In genomic region chr11:316031-316701, GRCh38 we compare ENCODE assay signal across 6 cellular contexts. TPM values are rescaled to one million over a fixed set of nuclear protein-coding genes. Genes with fewer than 3 reads are reported as not detected.
DNase-seq lines count a peak whose midpoint lies in the region; ATAC-seq and TF ChIP-seq lines count a peak whose summit lies in the region.

No MANE protein-coding gene starts in this region.

- peaks cover 0 to 13% of the 10 kb centered on the region in 2 donors for H3K36me3 ChIP-seq in gastroesophageal sphincter

- WGBS in gastroesophageal sphincter (ENCODE audit: low coverage in 1 of 2), 2 donors: 34% methylated on average over 8 of the region's 64 CpGs; no CpG with 5 or more reads in 1 of the 2 donors

- no peak for ATAC-seq in T-helper 17 cell
- ATAC-seq in gastroesophageal sphincter: no peak
- ATAC-seq in stimulated activated effector memory CD8-positive, alpha-beta T cell treated with anti-CD3 and anti-CD28 coated beads, Interleukin-12 subunit alpha, Interleukin-12 subunit beta, amount 100 ng/mL, for 72 hours: no peak

- peaks cover 0 to 49% (median 9%) of the 10 kb centered on the region in 3 donors for H3K4me1 ChIP-seq in gastroesophageal sphincter

- H3K4me3 Mint-ChIP-seq in T-helper 17 cell: peak overlapping the region; percentile 91
- H3K4me3 Mint-ChIP-seq in stimulated activated effector memory CD8-positive, alpha-beta T cell treated with anti-CD3 and anti-CD28 coated beads, Interleukin-12 subunit alpha, Interleukin-12 subunit beta, amount 100 ng/mL, for 72 hours: peak overlapping the region; percentile 83

- peak in 1 of 2 donors; percentile 37 for TF ChIP-seq POLR2A in gastroesophageal sphincter (IDR thresholded peaks at IDR 0.05)

- H3K4me3 ChIP-seq in gastroesophageal sphincter: peak overlapping the region; percentile 27 to 56

- peak overlapping the region; percentile 98 for H3K27ac Mint-ChIP-seq in T-helper 17 cell
- peak overlapping the region; percentile 96 for H3K27ac Mint-ChIP-seq in stimulated activated effector memory CD8-positive, alpha-beta T cell treated with anti-CD3 and anti-CD28 coated beads, Interleukin-12 subunit alpha, Interleukin-12 subunit beta, amount 100 ng/mL, for 72 hours

- no peak for TF ChIP-seq CTCF in gastroesophageal sphincter (IDR thresholded peaks at IDR 0.05)

- H3K36me3 Mint-ChIP-seq in T-helper 17 cell (ENCODE audit: low read depth): peaks cover 7% of the 10 kb centered on the region
- peaks cover 33% of the 10 kb centered on the region for H3K36me3 Mint-ChIP-seq in stimulated activated effector memory CD8-positive, alpha-beta T cell treated with anti-CD3 and anti-CD28 coated beads, Interleukin-12 subunit alpha, Interleukin-12 subunit beta, amount 100 ng/mL, for 72 hours

- no peaks in the 10 kb centered on the region for H3K9me3 Mint-ChIP-seq in stimulated activated effector memory CD8-positive, alpha-beta T cell treated with anti-CD3 and anti-CD28 coated beads, Interleukin-12 subunit alpha, Interleukin-12 subunit beta, amount 100 ng/mL, for 72 hours

- TF ChIP-seq EP300 in gastroesophageal sphincter (IDR thresholded peaks at IDR 0.05): no peak

- H3K27ac ChIP-seq in gastroesophageal sphincter: peak overlapping the region in 3 of 4 donors; percentile 81 to 85 (median 82)

- H3K27me3 Mint-ChIP-seq in T-helper 17 cell: no peaks in the 10 kb centered on the region

- H3K27me3 ChIP-seq in gastroesophageal sphincter: peaks cover 17% of the 10 kb centered on the region

- H3K9me3 ChIP-seq in T-helper 17 cell (ENCODE audit: control insufficient read depth, low read length, poor library complexity, severe bottlenecking) (no peaks in the 10 kb centered on the region), gastroesophageal sphincter (no peaks in the 10 kb centered on the region)

- DNase-seq in T-helper 17 cell: peak in 1 of 3 donors; percentile 23
- no peak for DNase-seq in stimulated activated effector memory CD8-positive, alpha-beta T cell treated with anti-CD3 and anti-CD28 coated beads, Interleukin-12 subunit alpha, Interleukin-12 subunit beta, amount 100 ng/mL, for 72 hours (ENCODE audit: low spot score in 2 of 2)
- DNase-seq in NCI-H128 (lab: John Stamatoyannopoulos, UW; ENCODE audit: unreplicated experiment): no peak
- DNase-seq in A172 (ENCODE audit: low spot score): no peak
- no peak for DNase-seq in NCI-H524 (lab: John Stamatoyannopoulos, UW)

- peaks cover 48% of the 10 kb centered on the region for H3K4me1 Mint-ChIP-seq in T-helper 17 cell
- peaks cover 67% of the 10 kb centered on the region for H3K4me1 Mint-ChIP-seq in stimulated activated effector memory CD8-positive, alpha-beta T cell treated with anti-CD3 and anti-CD28 coated beads, Interleukin-12 subunit alpha, Interleukin-12 subunit beta, amount 100 ng/mL, for 72 hours

RNA-seq across cellular contexts. Expression of gene IFITM1, which starts 2.3 kb away (rescaled TPM):
- total RNA-seq in T-helper 17 cell (100 to 1,000 TPM; 344 to 363 TPM), gastroesophageal sphincter (100 to 1,000 TPM in 3 of 4 donors, 10 to 100 TPM in 1; 29.9 to 138 (median 112) TPM)
- total RNA-seq in A172 (2014; rRNA removed; shearing (Covaris generic)): 3.1 and 4.5 TPM in 2 replicates

RNA-seq across cellular contexts. Expression of gene IFITM3, which starts 4.5 kb away (rescaled TPM):
- total RNA-seq in T-helper 17 cell (10 to 100 TPM in 1 of 2 donors, 1 to 10 TPM in 1; 2.5 to 25.2 TPM), gastroesophageal sphincter (100 to 1,000 TPM; 219 to 467 (median 305) TPM)
- 63.1 and 73.6 TPM in 2 replicates for total RNA-seq in A172 (2014; rRNA removed; shearing (Covaris generic))

RNA-seq across cellular contexts. Expression of gene IFITM2, which starts 8.6 kb away (rescaled TPM):
- total RNA-seq in T-helper 17 cell (100 to 1,000 TPM; 550 to 570 TPM), gastroesophageal sphincter (100 to 1,000 TPM in 3 of 4 donors, 10 to 100 TPM in 1; 89.3 to 183 (median 126) TPM)
- total RNA-seq in A172 (2014; rRNA removed; shearing (Covaris generic)): 17.6 and 22.6 TPM in 2 replicates

RNA-seq across cellular contexts. Expression of gene IFITM5, which starts 16.8 kb away (rescaled TPM):
- total RNA-seq in T-helper 17 cell (not detected), gastroesophageal sphincter (not detected)
- total RNA-seq in A172 (2014; rRNA removed; shearing (Covaris generic)): not detected in 2 replicates

RNA-seq across cellular contexts. Expression of gene PGGHG, which starts 27.2 kb away (rescaled TPM):
- total RNA-seq in T-helper 17 cell (100 to 1,000 TPM; 317 to 350 TPM), gastroesophageal sphincter (10 to 100 TPM in 2 of 4 donors, 1 to 10 TPM in 2; 8.5 to 35.3 (median 15.5) TPM)
- 13.0 and 14.2 TPM in 2 replicates for total RNA-seq in A172 (2014; rRNA removed; shearing (Covaris generic))
